ENCODE assay signal across 32 cellular contexts in genomic region chr17:49445561-49445960, GRCh38. TPM values are rescaled to one million over a fixed set of nuclear protein-coding genes. Genes with fewer than 3 reads are reported as not detected.
"Had no signal": no experiment of that assay in that cellular context is flagged by ENCODE, and none has a peak within 500 bp of the region (broad histone marks: within the 10 kb centered on the region; RNA-seq: fewer than 3 reads in every experiment).

No MANE protein-coding gene starts in this region.

- H3K4me1 Mint-ChIP-seq: activated B cell treated with CpG ODN at 0.5 μM for 24 hours; activated naive CD4-positive, alpha-beta T cell treated with anti-CD3 and anti-CD28 coated beads, Interleukin-2, amount 50 U/mL, for 24 hours; activated T-helper 17 cell treated with anti-CD3 and anti-CD28 coated beads, Interleukin-2, amount 50 U/mL, for 72 hours had no signal

- H3K9me3 ChIP-seq: adrenal gland, body of pancreas, colonic mucosa, esophagus muscularis mucosa, gastrocnemius medialis had no signal

- H3K4me1 ChIP-seq: adrenal gland, body of pancreas, colonic mucosa, esophagus muscularis mucosa, gastrocnemius medialis had no signal

- H3K27ac ChIP-seq: adrenal gland, body of pancreas, colonic mucosa, esophagus muscularis mucosa, foreskin keratinocyte, gastrocnemius medialis, heart left ventricle, WERI-Rb-1 had no signal

- ATAC-seq: activated CD4-positive, CD25-positive, alpha-beta regulatory T cell treated with anti-CD3 and anti-CD28 coated beads, Interleukin-2, amount 50 U/mL, for 24 hours; activated CD8-positive, alpha-beta T cell treated with anti-CD3 and anti-CD28 coated beads for 36 hours; activated naive CD8-positive, alpha-beta T cell treated with anti-CD3 and anti-CD28 coated beads, Interleukin-2, amount 50 U/mL, for 24 hours; activated T-cell treated with anti-CD3 and anti-CD28 coated beads, Interleukin-2, amount 50 U/mL, for 4 hours; activated T-helper 17 cell treated with anti-CD3 and anti-CD28 coated beads, Interleukin-2, amount 50 U/mL, for 72 hours; body of pancreas; foreskin keratinocyte; gastrocnemius medialis; heart left ventricle; T-helper 17 cell had no signal

- H3K4me3 Mint-ChIP-seq: activated B cell treated with CpG ODN at 0.5 μM for 24 hours; activated CD8-positive, alpha-beta T cell treated with anti-CD3 and anti-CD28 coated beads for 36 hours; activated naive CD4-positive, alpha-beta T cell treated with anti-CD3 and anti-CD28 coated beads, Interleukin-2, amount 50 U/mL, for 24 hours; activated naive CD8-positive, alpha-beta T cell treated with anti-CD3 and anti-CD28 coated beads for 36 hours; activated naive CD8-positive, alpha-beta T cell treated with anti-CD3 and anti-CD28 coated beads, Interleukin-2, amount 50 U/mL, for 24 hours; activated T-cell treated with anti-CD3 and anti-CD28 coated beads, Interleukin-2, amount 50 U/mL, for 4 hours; activated T-helper 17 cell treated with anti-CD3 and anti-CD28 coated beads, Interleukin-2, amount 50 U/mL, for 72 hours; T-helper 17 cell; T-helper 2 cell treated with Interferon-gamma antibody and Interleukin-4, amounts not matched to agents 5 μg/mL and 100 μg/mL, for 36 hours had no signal

- H3K9me3 Mint-ChIP-seq: activated B cell treated with CpG ODN at 0.5 μM for 24 hours; activated CD8-positive, alpha-beta T cell treated with anti-CD3 and anti-CD28 coated beads for 36 hours; activated naive CD4-positive, alpha-beta T cell treated with anti-CD3 and anti-CD28 coated beads, Interleukin-2, amount 50 U/mL, for 24 hours; activated naive CD8-positive, alpha-beta T cell treated with anti-CD3 and anti-CD28 coated beads for 36 hours; activated naive CD8-positive, alpha-beta T cell treated with anti-CD3 and anti-CD28 coated beads, Interleukin-2, amount 50 U/mL, for 24 hours; activated T-cell treated with anti-CD3 and anti-CD28 coated beads, Interleukin-2, amount 50 U/mL, for 4 hours; activated T-helper 17 cell treated with anti-CD3 and anti-CD28 coated beads, Interleukin-2, amount 50 U/mL, for 72 hours; T-helper 2 cell treated with Interferon-gamma antibody and Interleukin-4, amounts not matched to agents 5 μg/mL and 100 μg/mL, for 36 hours had no signal

- H3K36me3 ChIP-seq: adrenal gland, colonic mucosa, esophagus muscularis mucosa, gastrocnemius medialis, heart left ventricle, WERI-Rb-1 had no signal

- DNase-seq: activated B cell treated with CpG ODN at 0.5 μM for 24 hours; activated CD4-positive, alpha-beta T cell treated with anti-CD3 and anti-CD28 coated beads for 48 hours; activated CD4-positive, alpha-beta T cell treated with anti-CD3 and anti-CD28 coated beads, Interleukin-2, amount 50 U/mL, for 1 hour; activated CD4-positive, alpha-beta T cell treated with anti-CD3 and anti-CD28 coated beads, Interleukin-2, amount 50 U/mL, for 48 hours; activated CD8-positive, alpha-beta memory T cell treated with anti-CD3 and anti-CD28 coated beads for 24 hours; activated CD8-positive, alpha-beta T cell treated with anti-CD3 and anti-CD28 coated beads for 36 hours; activated gamma-delta T cell; activated naive CD4-positive, alpha-beta T cell; activated naive CD8-positive, alpha-beta T cell treated with anti-CD3 and anti-CD28 coated beads for 36 hours; activated naive CD8-positive, alpha-beta T cell treated with anti-CD3 and anti-CD28 coated beads, Interleukin-2, amount 50 U/mL, for 24 hours; activated T-cell treated with anti-CD3 and anti-CD28 coated beads, Interleukin-2, amount 50 U/mL, for 4 hours; adrenal gland; amygdala; body of pancreas; caudate nucleus; colonic mucosa; effector CD8-positive, alpha-beta T cell; foreskin keratinocyte; gastrocnemius medialis; glutamatergic neuron; T-helper 1 cell; T-helper 17 cell; T1000; WERI-Rb-1 had no signal

- H3K27ac Mint-ChIP-seq: activated B cell treated with CpG ODN at 0.5 μM for 24 hours; activated CD8-positive, alpha-beta T cell treated with anti-CD3 and anti-CD28 coated beads for 36 hours; activated naive CD4-positive, alpha-beta T cell treated with anti-CD3 and anti-CD28 coated beads, Interleukin-2, amount 50 U/mL, for 24 hours; activated naive CD8-positive, alpha-beta T cell treated with anti-CD3 and anti-CD28 coated beads for 36 hours; activated naive CD8-positive, alpha-beta T cell treated with anti-CD3 and anti-CD28 coated beads, Interleukin-2, amount 50 U/mL, for 24 hours; activated T-helper 17 cell treated with anti-CD3 and anti-CD28 coated beads, Interleukin-2, amount 50 U/mL, for 72 hours; T-helper 17 cell; T-helper 2 cell treated with Interferon-gamma antibody and Interleukin-4, amounts not matched to agents 5 μg/mL and 100 μg/mL, for 36 hours had no signal

- H3K4me3 ChIP-seq: adrenal gland, body of pancreas, colonic mucosa, esophagus muscularis mucosa, gastrocnemius medialis, heart left ventricle had no signal

- H3K36me3 Mint-ChIP-seq: activated naive CD4-positive, alpha-beta T cell treated with anti-CD3 and anti-CD28 coated beads, Interleukin-2, amount 50 U/mL, for 24 hours; activated naive CD8-positive, alpha-beta T cell treated with anti-CD3 and anti-CD28 coated beads for 36 hours had no signal

- H3K27me3 ChIP-seq: body of pancreas, colonic mucosa had no signal

RNA-seq across cellular contexts. Expression of gene NGFR, which starts 49.5 kb away (rescaled TPM):
- total RNA-seq: dermis microvascular lymphatic vessel endothelial cell, epithelial cell of proximal tubule had no signal
